17 cellular contexts compared by ENCODE assay signal in the genomic region with DNA sequence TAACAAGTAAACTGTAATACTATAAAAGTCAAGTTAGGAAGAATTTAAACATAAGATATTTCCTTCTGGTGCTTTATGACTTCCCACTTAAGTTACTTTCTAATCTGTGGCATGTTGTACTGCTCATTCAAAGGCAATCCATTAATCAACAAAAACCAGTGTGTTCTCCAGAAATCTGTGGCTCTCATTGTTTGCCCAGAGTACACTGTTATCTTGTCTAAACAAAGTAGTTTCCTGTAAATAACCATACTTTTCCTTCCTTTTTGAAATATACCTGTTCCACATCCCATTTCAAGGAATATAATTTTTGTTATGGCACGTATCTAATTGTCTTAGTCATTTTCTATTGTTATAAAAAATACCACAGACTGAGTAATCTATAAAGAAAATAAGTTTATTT.
DNase-seq lines count a peak whose midpoint lies in the region; ATAC-seq, FAIRE-seq and TF ChIP-seq lines count a peak whose summit lies in the region.
"Had no signal": no experiment of that assay in that cellular context is flagged by ENCODE, and none has a peak within 500 bp of the region (broad histone marks: within the 10 kb centered on the region; RNA-seq: fewer than 3 reads in every experiment).

No MANE protein-coding gene starts in this region.

- H3K4me3 ChIP-seq in bronchial epithelial cell (ENCODE audit: low read depth, low read length) = no peak overlapping the region
- H3K4me3 ChIP-seq in fibroblast of pulmonary artery (replicated peaks; ENCODE audit: low read depth, low read length) = no peak overlapping the region
- H3K4me3 ChIP-seq in CD8-positive, alpha-beta memory T cell (ENCODE audit: low read length) = no peak overlapping the region
- H3K4me3 ChIP-seq: A549, GM12878, HAP-1 had no signal

- no peak overlapping the region for H3K27ac Mint-ChIP-seq in CD8-positive, alpha-beta memory T cell
- H3K27ac Mint-ChIP-seq: CD4-positive, alpha-beta memory T cell had no signal

- no peak for ATAC-seq in GM21515 (IDR thresholded peaks at IDR 0.05; ENCODE audit: unreplicated experiment)
- ATAC-seq: A549, GM12878 had no signal

- H3K27ac ChIP-seq in CD8-positive, alpha-beta memory T cell (ENCODE audit: low read depth, low read length) = no peak overlapping the region
- H3K27ac ChIP-seq: A549, C4-2B had no signal

- CTCF ChIA-PET in CD8-positive, alpha-beta memory T cell (lab: Charles Lee) = no interaction called here

- no peaks in the 10 kb centered on the region for H3K27me3 Mint-ChIP-seq in CD8-positive, alpha-beta memory T cell

- H3K36me3 ChIP-seq in bronchial epithelial cell (ENCODE audit: control insufficient read depth, insufficient read depth, low read length) = no peaks in the 10 kb centered on the region
- H3K36me3 ChIP-seq in CD8-positive, alpha-beta memory T cell (ENCODE audit: insufficient read depth, low read length) = no peaks in the 10 kb centered on the region
- H3K36me3 ChIP-seq: BE2C, HAP-1 had no signal

- H3K9me3 ChIP-seq in CD8-positive, alpha-beta memory T cell (ENCODE audit: low read length) = no peaks in the 10 kb centered on the region
- H3K9me3 ChIP-seq: A549, BE2C, HAP-1 had no signal

- H3K4me1 ChIP-seq in CD8-positive, alpha-beta memory T cell (ENCODE audit: insufficient read depth, low read length) = no peaks in the 10 kb centered on the region
- H3K4me1 ChIP-seq: A549, BE2C, HAP-1 had no signal

- no peaks in the 10 kb centered on the region for H3K9me3 Mint-ChIP-seq in CD8-positive, alpha-beta memory T cell

- no peak for FAIRE-seq in bronchial epithelial cell (lab: Jason Lieb, UNC)
- FAIRE-seq: GM12878, GM18507, H1 had no signal

- no peaks in the 10 kb centered on the region for H3K36me3 Mint-ChIP-seq in CD8-positive, alpha-beta memory T cell
- H3K36me3 Mint-ChIP-seq: CD4-positive, alpha-beta memory T cell had no signal

- POLR2A ChIA-PET in CD8-positive, alpha-beta memory T cell (lab: Charles Lee) = no interaction called here

- H3K4me1 Mint-ChIP-seq in CD8-positive, alpha-beta memory T cell = no peaks in the 10 kb centered on the region
- H3K4me1 Mint-ChIP-seq: CD4-positive, alpha-beta memory T cell had no signal

- DNase-seq in DMS53 treated with DMSO at 0.1 percent for 48 hours (lab: John Stamatoyannopoulos, UW; ENCODE audit: unreplicated experiment) (peak; percentile 47), bronchial epithelial cell (ENCODE audit: low read depth) (peak; percentile 10), fibroblast of pulmonary artery (ENCODE audit: low read depth) (peak; percentile 23), pulmonary artery endothelial cell (ENCODE audit: low read depth, low spot score) (peak; percentile 51)
- no peak for DNase-seq in activated CD8-positive, alpha-beta memory T cell treated with anti-CD3 and anti-CD28 coated beads for 24 hours
- DNase-seq in CD8-positive, alpha-beta memory T cell = no peak
- DNase-seq: BE2C; CD4-positive, alpha-beta memory T cell; COR-L47; DMS153 had no signal

- TF ChIP-seq CTCF in bronchial epithelial cell (IDR thresholded peaks at IDR 0.05; ENCODE audit: insufficient read depth, low read length, severe bottlenecking) = no peak
- no peak for TF ChIP-seq CTCF in fibroblast of pulmonary artery (IDR thresholded peaks at IDR 0.05; ENCODE audit: low read length, missing control alignments)

- no peak overlapping the region for H3K4me3 Mint-ChIP-seq in CD8-positive, alpha-beta memory T cell
- H3K4me3 Mint-ChIP-seq: CD4-positive, alpha-beta memory T cell had no signal

- H3K27me3 ChIP-seq in bronchial epithelial cell (ENCODE audit: control insufficient read depth, insufficient read depth, low read length) = no peaks in the 10 kb centered on the region
- no peaks in the 10 kb centered on the region for H3K27me3 ChIP-seq in CD8-positive, alpha-beta memory T cell (ENCODE audit: insufficient read depth, low read length, poor library complexity, severe bottlenecking)
- H3K27me3 ChIP-seq: BE2C had no signal

Comparison
In these comparisons a context has a peak if more than half of its experiments do, and no peak if none do; other contexts are left out.
1. DNase-seq: peak in DMS53 treated with DMSO at 0.1 percent for 48 hours (single experiment), bronchial epithelial cell (single experiment), fibroblast of pulmonary artery (single experiment) and pulmonary artery endothelial cell (single experiment); none in activated CD8-positive, alpha-beta memory T cell treated with anti-CD3 and anti-CD28 coated beads for 24 hours (single experiment) and CD8-positive, alpha-beta memory T cell (0 of 5).